12 cellular contexts compared by ENCODE assay signal in genomic region chr15:59410448-59410896, GRCh38. TPM values are rescaled to one million over a fixed set of nuclear protein-coding genes. Genes with fewer than 3 reads are reported as not detected.
DNase-seq lines count a peak whose midpoint lies in the region; ATAC-seq and TF ChIP-seq lines count a peak whose summit lies in the region.
"Had no signal": no experiment of that assay in that cellular context is flagged by ENCODE, and none has a peak within 500 bp of the region (broad histone marks: within the 10 kb centered on the region; RNA-seq: fewer than 3 reads in every experiment).

No MANE protein-coding gene starts in this region.

- TF ChIP-seq POLR2A in lower leg skin (IDR thresholded peaks at IDR 0.05): no peak

- no peak overlapping the region for H3K56ac ChIP-seq in mesendoderm (ENCODE audit: low read length)

- H3K36me3 ChIP-seq in mesendoderm (ENCODE audit: control insufficient read depth, insufficient read depth, low read length): no peaks in the 10 kb centered on the region

- no peaks in the 10 kb centered on the region for H3K9me3 Mint-ChIP-seq in stimulated activated naive B cell treated with anti-CD40 and anti-IgM and Interleukin-4, amounts not matched to agents 10 μg/mL and 1 μg/mL and 100 μg/mL, for 72 hours
- no peaks in the 10 kb centered on the region for H3K9me3 Mint-ChIP-seq in osteocyte (ENCODE audit: unreplicated experiment)

- peaks cover 65 to 92% of the 10 kb centered on the region in 2 donors for H3K4me1 Mint-ChIP-seq in stimulated activated naive B cell treated with anti-CD40 and anti-IgM and Interleukin-4, amounts not matched to agents 10 μg/mL and 1 μg/mL and 100 μg/mL, for 72 hours
- no peaks in the 10 kb centered on the region for H3K4me1 Mint-ChIP-seq in osteocyte (ENCODE audit: unreplicated experiment)

- no peaks in the 10 kb centered on the region for H3K79me1 ChIP-seq in mesendoderm (ENCODE audit: low read length)

- H3K27ac Mint-ChIP-seq in stimulated activated naive B cell treated with anti-CD40 and anti-IgM and Interleukin-4, amounts not matched to agents 10 μg/mL and 1 μg/mL and 100 μg/mL, for 72 hours: peak overlapping the region; percentile 98
- H3K27ac Mint-ChIP-seq in osteocyte (ENCODE audit: unreplicated experiment): no peak overlapping the region

- no peak overlapping the region for H2AK5ac ChIP-seq in mesendoderm (ENCODE audit: low read length)

- intact Hi-C loops in lower leg skin (cut with DNase I; ENCODE audit: low total_unique reads): loop anchor here (10.0 kb wide), 1 partner anchor 306 kb away; the partner anchor contains the start of gene CCNB2

- H3K36me3 Mint-ChIP-seq in stimulated activated naive B cell treated with anti-CD40 and anti-IgM and Interleukin-4, amounts not matched to agents 10 μg/mL and 1 μg/mL and 100 μg/mL, for 72 hours: peaks cover 0 to 9% of the 10 kb centered on the region in 2 donors
- H3K36me3 Mint-ChIP-seq in osteocyte (ENCODE audit: unreplicated experiment): no peaks in the 10 kb centered on the region

- no peak overlapping the region for H2BK15ac ChIP-seq in mesendoderm (replicated peaks; ENCODE audit: low read depth)

- no peak for ATAC-seq in stimulated activated naive B cell treated with anti-CD40 and anti-IgM and Interleukin-4, amounts not matched to agents 10 μg/mL and 1 μg/mL and 100 μg/mL, for 72 hours (replicated peaks)
- ATAC-seq: right cardiac atrium had no signal

- no peaks in the 10 kb centered on the region for H3K27me3 Mint-ChIP-seq in stimulated activated naive B cell treated with anti-CD40 and anti-IgM and Interleukin-4, amounts not matched to agents 10 μg/mL and 1 μg/mL and 100 μg/mL, for 72 hours
- peaks cover 28% of the 10 kb centered on the region for H3K27me3 Mint-ChIP-seq in osteocyte (ENCODE audit: unreplicated experiment)

- DNase-seq in NOMO-1 treated with DMSO at 0.1 percent for 48 hours (lab: John Stamatoyannopoulos, UW; ENCODE audit: unreplicated experiment) (peak; percentile 41), NOMO-1 (lab: John Stamatoyannopoulos, UW; ENCODE audit: unreplicated experiment in 2 of 2) (no peak), NCI-H226 (peak; percentile 49), glomerular visceral epithelial cell (ENCODE audit: extremely low spot score) (peak; percentile 89), osteocyte (ENCODE audit: extremely low spot score, unreplicated experiment) (no peak), mesendoderm (no peak), lower leg skin (ENCODE audit: low spot score in 2 of 2) (no peak)
- no peak for DNase-seq in stimulated activated naive B cell treated with anti-CD40 and anti-IgM and Interleukin-4, amounts not matched to agents 10 μg/mL and 1 μg/mL and 100 μg/mL, for 72 hours
- DNase-seq: 8988T, erythroblast, KG1, right cardiac atrium had no signal

- H3K4me1 ChIP-seq in mesendoderm (ENCODE audit: control insufficient read depth, low read depth, low read length): no peaks in the 10 kb centered on the region

- no peak overlapping the region for H4K8ac ChIP-seq in mesendoderm (ENCODE audit: low read depth, low read length)

- TF ChIP-seq CTCF in osteocyte (IDR thresholded peaks at IDR 0.05): no peak
- TF ChIP-seq CTCF in lower leg skin (IDR thresholded peaks at IDR 0.05): no peak

- no CpG with 5 or more reads among the region's 2 CpGs for WGBS in mesendoderm (ENCODE audit: extremely low coverage, insufficient coverage, low lambda C conversion rate)
- 28 to 34% methylated on average over 2 of the region's 2 CpGs for WGBS in lower leg skin, 2 donors

- H3K4ac ChIP-seq in mesendoderm (ENCODE audit: low read depth, low read length): no peak overlapping the region

- H3K9ac ChIP-seq in mesendoderm (ENCODE audit: low read length): no peak overlapping the region

- no peak overlapping the region for H3K4me3 ChIP-seq in mesendoderm (ENCODE audit: low read length)
- no peak overlapping the region for H3K4me3 ChIP-seq in lower leg skin (ENCODE audit: low read depth, poor library complexity, severe bottlenecking)

- no peaks in the 10 kb centered on the region for H3K79me2 ChIP-seq in mesendoderm (ENCODE audit: control insufficient read depth, insufficient read depth, low read length)

- no peak overlapping the region for H2BK120ac ChIP-seq in mesendoderm (ENCODE audit: low read depth, low read length)

- H2BK5ac ChIP-seq in mesendoderm (ENCODE audit: low read length): no peak overlapping the region

- no peak overlapping the region for H4K5ac ChIP-seq in mesendoderm (ENCODE audit: low read length)

- no peak overlapping the region for H3K27ac ChIP-seq in mesendoderm (ENCODE audit: low read depth, low read length)

- no peak overlapping the region for H3K23ac ChIP-seq in mesendoderm (ENCODE audit: low read length)

- H3K4me2 ChIP-seq in mesendoderm (ENCODE audit: low read length): no peak overlapping the region

- H3K18ac ChIP-seq in mesendoderm (ENCODE audit: low read length): no peak overlapping the region

- peak overlapping the region; percentile 56 to 59 for H3K4me3 Mint-ChIP-seq in stimulated activated naive B cell treated with anti-CD40 and anti-IgM and Interleukin-4, amounts not matched to agents 10 μg/mL and 1 μg/mL and 100 μg/mL, for 72 hours
- H3K4me3 Mint-ChIP-seq in osteocyte (ENCODE audit: unreplicated experiment): no peak overlapping the region

- H3K27me3 ChIP-seq in mesendoderm (ENCODE audit: insufficient read depth, low read length, poor library complexity): no peaks in the 10 kb centered on the region

RNA-seq across cellular contexts. Expression of gene FAM81A, which starts 27.5 kb away (rescaled TPM):
- not detected in 2 replicates for total RNA-seq in osteocyte
- 0.32 TPM for polyA plus RNA-seq in mesendoderm (2013, experiment 1 of 2)
- 0.42 TPM for polyA plus RNA-seq in mesendoderm (2013, experiment 2 of 2)
- total RNA-seq in lower leg skin: 1 to 10 TPM; 1.3 to 2.3 (median 2.1) TPM

RNA-seq across cellular contexts. Expression of gene MYO1E, which starts 37.8 kb away (rescaled TPM):
- total RNA-seq in osteocyte (84.6 and 105 TPM in 2 replicates), lower leg skin (100 to 1,000 TPM; 134 to 218 (median 183) TPM)
- 36.3 TPM for polyA plus RNA-seq in mesendoderm (2013, experiment 1 of 2)
- polyA plus RNA-seq in mesendoderm (2013, experiment 2 of 2): 38.1 TPM

Comparison
In these comparisons a context has a peak if more than half of its experiments do, and no peak if none do; other contexts are left out.
1. DNase-seq: peak in NOMO-1 treated with DMSO at 0.1 percent for 48 hours (single experiment), NCI-H226 (single experiment) and glomerular visceral epithelial cell (single experiment); none in NOMO-1 (0 of 2), stimulated activated naive B cell treated with anti-CD40 and anti-IgM and Interleukin-4, amounts not matched to agents 10 μg/mL and 1 μg/mL and 100 μg/mL, for 72 hours (single experiment), osteocyte (single experiment), mesendoderm (single experiment) and lower leg skin (0 of 2).